ENCODE assay signal across 33 cellular contexts in the genomic region with DNA sequence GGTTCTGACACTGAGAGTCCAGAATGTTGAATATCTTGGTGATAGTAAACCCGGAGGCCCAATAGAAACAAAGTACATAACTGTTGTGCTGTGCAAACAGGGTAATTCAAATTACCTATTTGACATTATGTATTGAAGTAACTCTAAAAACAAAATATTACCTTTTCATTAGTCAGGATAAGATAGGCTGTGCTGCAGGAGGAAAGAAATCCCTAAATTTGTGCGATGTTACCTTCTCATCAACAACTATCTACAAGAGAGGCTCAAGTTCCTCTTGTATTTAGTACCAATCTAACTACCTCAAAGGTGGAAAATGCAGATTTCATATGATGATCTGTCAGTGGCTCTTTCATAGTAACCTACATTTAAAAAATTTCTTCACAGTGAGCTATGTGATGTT.
DNase-seq lines count a peak whose midpoint lies in the region; ATAC-seq, FAIRE-seq and TF ChIP-seq lines count a peak whose summit lies in the region.
"Had no signal": no experiment of that assay in that cellular context is flagged by ENCODE, and none has a peak within 500 bp of the region (broad histone marks: within the 10 kb centered on the region; RNA-seq: fewer than 3 reads in every experiment).

No MANE protein-coding gene starts in this region.

- no peak for ATAC-seq in HepG2
- no peak for ATAC-seq in right lobe of liver
- ATAC-seq in K562: no peak
- ATAC-seq: A549; CD8-positive, alpha-beta T cell had no signal

- H2AFZ ChIP-seq in HepG2 (ENCODE audit: low read length): no peak overlapping the region
- no peak overlapping the region for H2AFZ ChIP-seq in K562 (ENCODE audit: low read depth, low read length)
- no peak overlapping the region for H2AFZ ChIP-seq in H9 (ENCODE audit: low read length)

- no peak overlapping the region for H4K8ac ChIP-seq in H9 (replicated peaks; ENCODE audit: insufficient read length, low read depth, low read length)

- peaks cover 0 to 2% (median 0%) of the 10 kb centered on the region in 3 experiments; a peak in 2 of 7 replicates for H3K36me3 Mint-ChIP-seq in H9 (ENCODE audit: insufficient read depth in 1 of 3, low read depth in 3 of 3)
- H3K36me3 Mint-ChIP-seq: CD14-positive monocyte; CD4-positive, alpha-beta memory T cell; CD4-positive, CD25-positive, alpha-beta regulatory T cell; CD8-positive, alpha-beta memory T cell; CD8-positive, alpha-beta T cell had no signal

- in situ Hi-C loops in HepG2 (cut with HindIII; ENCODE audit: extremely low pct_ligation_motif_present, low pct_unique_long_range_greater_than_20kb): no loop called here
- in situ Hi-C loops in K562 (cut with MboI): no loop called here

- CTCF ChIA-PET in HepG2 (lab: Yijun Ruan, JAX; ENCODE audit: low intra/inter-chr PET ratio, low total read pairs): no interaction called here
- CTCF ChIA-PET in K562 (lab: Yijun Ruan, JAX; ENCODE audit: low intra/inter-chr PET ratio): no interaction called here

- no peaks in the 10 kb centered on the region for H3K23me2 ChIP-seq in H9 (ENCODE audit: insufficient read length, low read depth, low read length, poor library complexity, severe bottlenecking)

- H3K79me2 ChIP-seq in HepG2 (ENCODE audit: insufficient read depth, low read length) (no peaks in the 10 kb centered on the region), K562 (ENCODE audit: control insufficient read depth, insufficient read depth, low read length) (no peaks in the 10 kb centered on the region), H9 (ENCODE audit: insufficient read depth, low read length) (no peaks in the 10 kb centered on the region)

- H3K36me3 ChIP-seq in HepG2 (replicated peaks in 1 of 2; ENCODE audit: control insufficient read depth in 1 of 2, insufficient read depth in 2 of 2, low read length in 2 of 2) (no peaks in the 10 kb centered on the region), right lobe of liver (no peaks in the 10 kb centered on the region), K562 (ENCODE audit: control insufficient read depth, insufficient read depth, low read length) (no peaks in the 10 kb centered on the region)
- H3K36me3 ChIP-seq: BE2C; BLaER1; BLaER1 treated with 17β-estradiol and CSF1 and Interleukin-3, amounts not matched to agents 10 nM and 100 nM had no signal

- no peaks in the 10 kb centered on the region for H3K79me1 ChIP-seq in H9 (ENCODE audit: insufficient read depth, low read depth, low read length, poor library complexity, severe bottlenecking)

- no peaks in the 10 kb centered on the region for H3K27me3 Mint-ChIP-seq in H9 (ENCODE audit: low read depth)
- H3K27me3 Mint-ChIP-seq: B cell; CD4-positive, alpha-beta memory T cell; CD4-positive, alpha-beta T cell; CD8-positive, alpha-beta memory T cell had no signal

- no peak overlapping the region for H3K4me2 ChIP-seq in HepG2 (ENCODE audit: low read depth, low read length)
- H3K4me2 ChIP-seq in K562 (ENCODE audit: insufficient read depth, low read length): no peak overlapping the region
- H3K4me2 ChIP-seq in H9 (ENCODE audit: insufficient read depth, insufficient read length, low read length): no peak overlapping the region
- H3K4me2 ChIP-seq: A549; BLaER1; BLaER1 treated with 17β-estradiol and CSF1 and Interleukin-3, amounts not matched to agents 10 nM and 100 nM had no signal

- H3K27me3 ChIP-seq in HepG2 (ENCODE audit: control insufficient read depth in 1 of 2, insufficient read depth in 2 of 2, low read length in 2 of 2) (no peaks in the 10 kb centered on the region), right lobe of liver (no peaks in the 10 kb centered on the region), K562 (ENCODE audit: control insufficient read depth in 2 of 2, insufficient read depth in 2 of 2, low read length in 2 of 2) (no peaks in the 10 kb centered on the region), H9 (ENCODE audit: insufficient read depth, low read length) (no peaks in the 10 kb centered on the region)
- H3K27me3 ChIP-seq: BE2C; BLaER1; BLaER1 treated with 17β-estradiol and CSF1 and Interleukin-3, amounts not matched to agents 10 nM and 100 nM had no signal

- no peak overlapping the region for H3T11ph ChIP-seq in H9 (ENCODE audit: low read length)

- DNase-seq in HepG2 (ENCODE audit: low spot score) (no peak), right lobe of liver (no peak), K562 (ENCODE audit: extremely low read depth in 1 of 4, low spot score in 3 of 4) (no peak), H9 (no peak)
- DNase-seq: 8988T; ACHN; AML-193; BE2C; C1 segment of cervical spinal cord; Caco-2; Calu3; CD4-positive, alpha-beta memory T cell; CD4-positive, alpha-beta T cell; CD4-positive, CD25-positive, alpha-beta regulatory T cell; CD8-positive, alpha-beta memory T cell; CD8-positive, alpha-beta T cell; COR-L47; DMS 273 treated with DMSO at 0.1 percent for 48 hours; DMS153; DMS53; DMS79; DMS79 treated with DMSO at 0.1 percent for 48 hours; DND-41; EL had no signal

- TF ChIP-seq POLR2A in HepG2 (IDR thresholded peaks at IDR 0.05; ENCODE audit: insufficient read depth in 1 of 2, low read depth in 2 of 2, low read length in 2 of 2): no peak
- TF ChIP-seq POLR2A in right lobe of liver (IDR thresholded peaks at IDR 0.05): no peak
- TF ChIP-seq POLR2A in K562 (conservative IDR thresholded peaks at IDR 0.05): no peak

- H3K9me3 Mint-ChIP-seq in H9: peaks cover 3 to 7% of the 10 kb centered on the region in 2 experiments; a peak in 3 of 5 replicates
- H3K9me3 Mint-ChIP-seq: CD8-positive, alpha-beta T cell had no signal

- no peak overlapping the region for H2BK120ac ChIP-seq in H9 (ENCODE audit: low read depth, low read length, poor library complexity, severe bottlenecking)

- 92% methylated on average over 2 of the region's 2 CpGs for WGBS in HepG2 (ENCODE audit: low lambda C conversion rate)
- WGBS in right lobe of liver (ENCODE audit: insufficient coverage, low coverage, low lambda C conversion rate, missing lambda C conversion rate): 100% methylated on average over 2 of the region's 2 CpGs
- WGBS in K562 (ENCODE audit: insufficient coverage, low coverage, missing lambda C conversion rate): 35% methylated on average over 2 of the region's 2 CpGs
- WGBS in H9 (ENCODE audit: extremely low coverage, insufficient read length, low lambda C conversion rate): no CpG with 5 or more reads among the region's 2 CpGs

- intact Hi-C loops in HepG2 (cut with micrococcal nuclease; ENCODE audit: unreplicated experiment): no loop called here
- intact Hi-C loops in right lobe of liver (cut with DNase I): no loop called here
- intact Hi-C loops in K562 (cut with micrococcal nuclease): no loop called here

- no peak overlapping the region for H3K23ac ChIP-seq in H9 (ENCODE audit: insufficient read length, low read depth, low read length)

- POLR2A ChIA-PET in HepG2 (lab: Yijun Ruan, JAX) (no interaction called here), K562 (lab: Yijun Ruan, JAX) (no interaction called here)

- H3K27ac ChIP-seq in HepG2 (ENCODE audit: extremely low read length, insufficient read depth, low read length) (no peak overlapping the region), right lobe of liver (no peak overlapping the region), K562 (ENCODE audit: extremely low read depth, low read depth, low read length) (no peak overlapping the region), H9 (ENCODE audit: insufficient read length, low read depth, low read length) (no peak overlapping the region)
- H3K27ac ChIP-seq: 22Rv1; A549; BLaER1; BLaER1 treated with 17β-estradiol and CSF1 and Interleukin-3, amounts not matched to agents 10 nM and 100 nM; C4-2B had no signal

- no peaks in the 10 kb centered on the region for H3K9me1 ChIP-seq in K562 (ENCODE audit: control insufficient read depth, insufficient read depth, low read length)

- H4K20me1 ChIP-seq in HepG2 (ENCODE audit: insufficient read depth, low read length): no peaks in the 10 kb centered on the region
- no peaks in the 10 kb centered on the region for H4K20me1 ChIP-seq in K562 (replicated peaks; ENCODE audit: control insufficient read depth, insufficient read depth, low read length)
- no peaks in the 10 kb centered on the region for H4K20me1 ChIP-seq in H9 (ENCODE audit: control insufficient read depth, insufficient read depth, insufficient read length)
- H4K20me1 ChIP-seq: BLaER1; BLaER1 treated with 17β-estradiol and CSF1 and Interleukin-3, amounts not matched to agents 10 nM and 100 nM had no signal

- no peak overlapping the region for H4K91ac ChIP-seq in H9 (ENCODE audit: insufficient read length, low read depth, low read length)

- H2AK5ac ChIP-seq in H9 (ENCODE audit: insufficient read length, low read length): no peak overlapping the region

- no peak for TF ChIP-seq EP300 in HepG2 (IDR thresholded peaks at IDR 0.05; ENCODE audit: low read depth in 2 of 2, low read length in 2 of 2)
- TF ChIP-seq EP300 in HepG2 (CRISPR knock-in tag; IDR thresholded peaks at IDR 0.05; ENCODE audit: borderline replicate concordance): no peak
- TF ChIP-seq EP300 in K562 (IDR thresholded peaks at IDR 0.05; ENCODE audit: low read length): no peak

- BruUV-seq in HepG2 (replicated peaks; lab: Mats Ljungman, UMichigan): no TSS peak
- BruUV-seq in K562 (replicated peaks; lab: Mats Ljungman, UMichigan): no TSS peak

- H3K4me3 Mint-ChIP-seq in H9: no peak overlapping the region
- H3K4me3 Mint-ChIP-seq: B cell; CD14-positive monocyte; CD4-positive, alpha-beta memory T cell; CD4-positive, alpha-beta T cell; CD4-positive, CD25-positive, alpha-beta regulatory T cell; CD8-positive, alpha-beta memory T cell; CD8-positive, alpha-beta T cell had no signal

- no peak overlapping the region for H4K5ac ChIP-seq in H9 (ENCODE audit: insufficient read length, low read depth, low read length)

- no peak overlapping the region for H2BK5ac ChIP-seq in H9 (ENCODE audit: insufficient read length, low read length)

- TF ChIP-seq RAD21 in HepG2 (CRISPR knock-in tag; IDR thresholded peaks at IDR 0.05) (no peak), K562 (CRISPR knock-in tag; conservative IDR thresholded peaks at IDR 0.05 in 1 of 2, IDR thresholded peaks at IDR 0.05 in 1 of 2) (no peak)

- H3K4me1 Mint-ChIP-seq in H9: no peaks in the 10 kb centered on the region
- H3K4me1 Mint-ChIP-seq: B cell; CD14-positive monocyte; CD4-positive, alpha-beta memory T cell; CD4-positive, CD25-positive, alpha-beta regulatory T cell; CD8-positive, alpha-beta memory T cell had no signal

- H3K4me1 ChIP-seq in HepG2 (ENCODE audit: insufficient read depth, low read length) (peaks cover 14% of the 10 kb centered on the region), right lobe of liver (no peaks in the 10 kb centered on the region), K562 (replicated peaks in 1 of 2; ENCODE audit: control insufficient read depth in 2 of 2, insufficient read depth in 2 of 2, low read length in 2 of 2) (no peaks in the 10 kb centered on the region), H9 (ENCODE audit: insufficient read depth, low read length) (no peaks in the 10 kb centered on the region)
- H3K4me1 ChIP-seq: A549; BE2C; BLaER1; BLaER1 treated with 17β-estradiol and CSF1 and Interleukin-3, amounts not matched to agents 10 nM and 100 nM had no signal

- no peak overlapping the region for H2BK20ac ChIP-seq in H9 (ENCODE audit: low read depth, low read length, poor library complexity, severe bottlenecking)

- no peaks in the 10 kb centered on the region for H3K9me3 ChIP-seq in HepG2 (ENCODE audit: low read length)
- no peaks in the 10 kb centered on the region for H3K9me3 ChIP-seq in right lobe of liver
- no peaks in the 10 kb centered on the region for H3K9me3 ChIP-seq in K562 (replicated peaks; ENCODE audit: control insufficient read depth, insufficient read depth, low read depth, low read length)
- H3K9me3 ChIP-seq in H9 (ENCODE audit: control insufficient read depth, low read depth, low read length): no peaks in the 10 kb centered on the region
- H3K9me3 ChIP-seq: A549, BE2C, Caco-2 had no signal

- no peak overlapping the region for H2BK15ac ChIP-seq in H9 (ENCODE audit: low read depth, low read length)

- no peak for TF ChIP-seq CTCF in HepG2 (CRISPR knock-in tag; IDR thresholded peaks at IDR 0.05)
- TF ChIP-seq CTCF in right lobe of liver (IDR thresholded peaks at IDR 0.05): no peak
- TF ChIP-seq CTCF in K562 (IDR thresholded peaks at IDR 0.05 in 2 of 3, conservative IDR thresholded peaks at IDR 0.05 in 1 of 3; ENCODE audit: insufficient read depth in 2 of 3, low read depth in 1 of 3, low read length in 3 of 3): no peak
- no peak for TF ChIP-seq CTCF in H9 (conservative IDR thresholded peaks at IDR 0.05)

- H3K14ac ChIP-seq in H9 (ENCODE audit: insufficient read depth, low read length): no peak overlapping the region

- H3K18ac ChIP-seq in H9 (ENCODE audit: insufficient read length, low read depth, low read length): no peak overlapping the region

- H3K4ac ChIP-seq in H9 (ENCODE audit: low read depth, low read length): no peak overlapping the region

- no peak overlapping the region for H3K56ac ChIP-seq in H9 (ENCODE audit: insufficient read length, low read depth, low read length)

- no peak overlapping the region for H2BK12ac ChIP-seq in H9 (ENCODE audit: insufficient read length, low read depth, low read length)

- H3K9ac ChIP-seq in HepG2 (ENCODE audit: insufficient read depth, low read depth, low read length) (no peak overlapping the region), K562 (ENCODE audit: insufficient read depth in 1 of 2, low read depth in 2 of 2, low read length in 2 of 2) (no peak overlapping the region), H9 (ENCODE audit: extremely low read depth, insufficient read length, low read length) (no peak overlapping the region)
- H3K9ac ChIP-seq: BLaER1; BLaER1 treated with 17β-estradiol and CSF1 and Interleukin-3, amounts not matched to agents 10 nM and 100 nM had no signal

- no peak overlapping the region for H3K4me3 ChIP-seq in HepG2 (replicated peaks in 1 of 3; ENCODE audit: insufficient read depth in 1 of 3, low read depth in 2 of 3, low read length in 3 of 3)
- no peak overlapping the region for H3K4me3 ChIP-seq in right lobe of liver
- H3K4me3 ChIP-seq in K562: no peak overlapping the region
- H3K4me3 ChIP-seq: A549; BLaER1; BLaER1 treated with 17β-estradiol and CSF1 and Interleukin-3, amounts not matched to agents 10 nM and 100 nM had no signal

- no peak overlapping the region for H3K27ac Mint-ChIP-seq in H9
- H3K27ac Mint-ChIP-seq: B cell; CD14-positive monocyte; CD4-positive, alpha-beta memory T cell; CD4-positive, alpha-beta T cell; CD4-positive, CD25-positive, alpha-beta regulatory T cell; CD8-positive, alpha-beta memory T cell; CD8-positive, alpha-beta T cell had no signal

- no peak for FAIRE-seq in HepG2 (lab: Jason Lieb, UNC)
- no peak for FAIRE-seq in K562 (lab: Jason Lieb, UNC)
- FAIRE-seq: A204.1, A549, D721Med had no signal
